Comparison of ENCODE assay signal across 1 cellular context in the genomic region with DNA sequence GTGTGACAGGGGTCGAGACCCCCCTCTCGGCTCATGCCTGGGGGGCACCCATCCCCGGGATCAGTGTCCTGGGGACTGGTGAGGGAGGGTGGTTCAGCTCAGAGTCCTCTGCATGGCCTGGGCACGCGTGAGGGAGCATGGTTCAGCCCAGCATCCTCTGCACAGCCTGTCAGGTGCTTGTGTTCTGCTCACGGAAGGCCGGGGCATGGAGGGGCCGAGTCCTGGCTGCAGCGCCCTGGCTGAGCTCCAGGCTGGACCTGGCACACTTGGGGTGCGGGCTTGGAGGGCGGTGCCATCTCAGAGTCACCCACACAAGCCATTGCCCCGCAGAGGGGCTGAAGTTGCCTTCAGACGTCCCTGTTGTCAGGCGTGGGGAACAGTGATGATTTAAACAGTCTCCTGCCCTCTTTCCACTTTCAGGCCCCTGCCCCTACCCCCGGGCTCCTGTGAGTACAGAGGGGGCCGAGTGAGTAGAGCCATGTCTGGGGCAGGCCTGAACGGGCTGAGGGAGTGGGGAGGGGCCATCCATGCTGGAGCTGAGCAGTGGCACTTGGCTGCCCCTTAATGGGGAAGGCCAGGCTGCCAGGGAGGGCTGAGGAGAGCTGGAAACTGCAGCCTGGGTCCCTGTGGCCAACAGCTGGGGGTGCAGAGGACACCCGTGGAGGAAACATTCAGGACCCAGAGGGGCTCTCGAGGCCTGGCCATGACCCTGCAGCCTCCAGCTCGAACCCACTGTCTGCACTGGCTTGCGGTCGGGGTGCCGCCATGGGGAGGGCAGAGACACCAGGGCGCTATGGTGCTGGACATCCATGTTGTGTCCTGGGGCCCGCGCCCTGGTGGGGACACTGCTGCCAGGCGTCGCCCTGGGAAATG.
TF ChIP-seq lines count a peak whose summit lies in the region.

No MANE protein-coding gene starts in this region.

TF ChIP-seq in HepG2, 621 proteins besides CTCF, POLR2A, EP300 and RAD21 (continued from another document):
- no peak for TF ChIP-seq NFYB (CRISPR knock-in tag; IDR thresholded peaks at IDR 0.05)
- TF ChIP-seq RARA (CRISPR knock-in tag; IDR thresholded peaks at IDR 0.05), result no peak
- no peak for TF ChIP-seq NFYC (CRISPR knock-in tag; IDR thresholded peaks at IDR 0.05)
- TF ChIP-seq ZNF205 (CRISPR knock-in tag; IDR thresholded peaks at IDR 0.05), result no peak
- no peak for TF ChIP-seq RFX1 (IDR thresholded peaks at IDR 0.05)
- TF ChIP-seq, protein P1, sequence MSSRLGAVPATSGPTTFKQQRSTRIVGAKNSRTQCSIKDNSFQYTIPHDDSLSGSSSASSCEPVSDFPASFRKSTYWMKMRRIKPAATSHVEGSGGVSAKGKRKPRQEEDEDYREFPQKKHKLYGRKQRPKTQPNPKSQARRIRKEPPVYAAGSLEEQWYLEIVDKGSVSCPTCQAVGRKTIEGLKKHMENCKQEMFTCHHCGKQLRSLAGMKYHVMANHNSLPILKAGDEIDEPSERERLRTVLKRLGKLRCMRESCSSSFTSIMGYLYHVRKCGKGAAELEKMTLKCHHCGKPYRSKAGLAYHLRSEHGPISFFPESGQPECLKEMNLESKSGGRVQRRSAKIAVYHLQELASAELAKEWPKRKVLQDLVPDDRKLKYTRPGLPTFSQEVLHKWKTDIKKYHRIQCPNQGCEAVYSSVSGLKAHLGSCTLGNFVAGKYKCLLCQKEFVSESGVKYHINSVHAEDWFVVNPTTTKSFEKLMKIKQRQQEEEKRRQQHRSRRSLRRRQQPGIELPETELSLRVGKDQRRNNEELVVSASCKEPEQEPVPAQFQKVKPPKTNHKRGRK (CRISPR knock-in tag; IDR thresholded peaks at IDR 0.05), result no peak
- TF ChIP-seq ZNF354B (CRISPR knock-in tag; IDR thresholded peaks at IDR 0.05), result no peak
- TF ChIP-seq TRIM24 (CRISPR knock-in tag; IDR thresholded peaks at IDR 0.05), result no peak
- no peak for TF ChIP-seq ZNF589 (CRISPR knock-in tag; conservative IDR thresholded peaks at IDR 0.05)
- TF ChIP-seq ZNF10 (CRISPR knock-in tag; IDR thresholded peaks at IDR 0.05; ENCODE audit: borderline replicate concordance, low read depth), result no peak
- TF ChIP-seq ZNF768 (CRISPR knock-in tag; IDR thresholded peaks at IDR 0.05), result 0 out of 2 replicates have a peak, but pooled peaks have one; percentile 10
- no peak for TF ChIP-seq PHF5A (CRISPR knock-in tag; IDR thresholded peaks at IDR 0.05; ENCODE audit: low read depth, unreplicated experiment)
- peak; percentile 54; the same call in 1 of the 2 replicates for TF ChIP-seq AKAP8 (CRISPR knock-in tag; IDR thresholded peaks at IDR 0.05)
- TF ChIP-seq ZNF33A (CRISPR knock-in tag; IDR thresholded peaks at IDR 0.05; ENCODE audit: borderline replicate concordance), result no peak
- TF ChIP-seq, protein P2, sequence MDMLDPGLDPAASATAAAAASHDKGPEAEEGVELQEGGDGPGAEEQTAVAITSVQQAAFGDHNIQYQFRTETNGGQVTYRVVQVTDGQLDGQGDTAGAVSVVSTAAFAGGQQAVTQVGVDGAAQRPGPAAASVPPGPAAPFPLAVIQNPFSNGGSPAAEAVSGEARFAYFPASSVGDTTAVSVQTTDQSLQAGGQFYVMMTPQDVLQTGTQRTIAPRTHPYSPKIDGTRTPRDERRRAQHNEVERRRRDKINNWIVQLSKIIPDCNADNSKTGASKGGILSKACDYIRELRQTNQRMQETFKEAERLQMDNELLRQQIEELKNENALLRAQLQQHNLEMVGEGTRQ (IDR thresholded peaks at IDR 0.05; ENCODE audit: low read depth, low read length), result no peak
- TF ChIP-seq, protein P2 (CRISPR knock-in tag; IDR thresholded peaks at IDR 0.05; ENCODE audit: borderline replicate concordance), result no peak
- no peak for TF ChIP-seq REPIN1 (CRISPR knock-in tag; IDR thresholded peaks at IDR 0.05; ENCODE audit: borderline replicate concordance, low read depth)
- peak; percentile 72 for TF ChIP-seq AGO2 (optimal IDR thresholded peaks at IDR 0.05; ENCODE audit: low read depth, low read length)
- no peak for TF ChIP-seq ZNF430 (CRISPR knock-in tag; IDR thresholded peaks at IDR 0.05)
- no peak for TF ChIP-seq GFI1 (CRISPR knock-in tag; IDR thresholded peaks at IDR 0.05; ENCODE audit: borderline replicate concordance)
